ENCODE assay signal across 25 cellular contexts in the genomic region with DNA sequence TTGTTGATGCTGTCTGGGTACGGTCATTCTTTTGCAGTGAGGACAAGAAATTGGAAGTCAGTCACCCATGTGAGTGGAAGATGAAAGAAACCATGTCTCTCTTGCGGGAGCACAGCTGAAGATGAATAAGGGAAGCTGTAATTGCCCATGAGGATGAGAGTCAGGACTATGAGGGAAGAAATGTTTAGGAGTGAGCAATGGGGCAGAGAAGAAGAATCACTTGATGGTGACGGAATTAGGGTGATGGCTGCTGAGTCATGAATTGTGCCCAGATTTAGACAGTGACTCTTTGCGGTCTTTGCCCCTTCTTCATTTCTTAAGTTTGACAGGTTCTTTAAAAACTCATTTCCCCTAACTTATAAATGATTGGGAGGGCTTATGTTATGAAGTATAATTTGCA.
"Had no signal": no experiment of that assay in that cellular context is flagged by ENCODE, and none has a peak within 500 bp of the region (broad histone marks: within the 10 kb centered on the region; RNA-seq: fewer than 3 reads in every experiment).

No MANE protein-coding gene starts in this region.

- FAIRE-seq: endometrium had no signal

- H3K9me3 ChIP-seq: left ventricle myocardium inferior, transverse colon, uterus had no signal

- H2AFZ ChIP-seq: hepatocyte had no signal

- H3K4me2 ChIP-seq: hepatocyte, smooth muscle cell had no signal

- H3K27me3 Mint-ChIP-seq: dendritic cell treated with granulocyte-macrophage colony-stimulating factor and Interleukin-4, amounts not matched to agents 40 ng/mL and 50 ng/mL, for 4 days had no signal

- ATAC-seq: activated naive CD4-positive, alpha-beta T cell treated with anti-CD3 and anti-CD28 coated beads, Interleukin-2, amount 50 U/mL, for 72 hours; activated T-helper 17 cell treated with anti-CD3 and anti-CD28 coated beads, Interleukin-2, amount 50 U/mL, for 72 hours; natural killer cell; sciatic nerve; stimulated activated naive B cell treated with anti-CD40 and anti-IgM and Interleukin-4, amounts not matched to agents 10 μg/mL and 1 μg/mL and 100 μg/mL, for 72 hours; WTC11 had no signal

- H3K27ac ChIP-seq: brain microvascular endothelial cell, hepatocyte, left ventricle myocardium inferior, transverse colon, uterus had no signal

- DNase-seq: activated T-cell treated with anti-CD3 and anti-CD28 coated beads, Interleukin-2, amount 50 U/mL, for 1 hour; aorta; brain microvascular endothelial cell; caudate nucleus; effector CD4-positive, alpha-beta T cell; foreskin melanocyte; glutamatergic neuron; immature natural killer cell; left ventricle myocardium inferior; mammary epithelial cell; natural killer cell; stimulated activated CD4-positive, alpha-beta T cell treated with anti-CD3 and anti-CD28 coated beads, Interleukin-2, amount 100 ng/mL, for 48 hours; stimulated activated CD8-positive, alpha-beta memory T cell treated with anti-CD3 and anti-CD28 coated beads, Interleukin-4, amount 100 ng/mL, for 48 hours; stimulated activated naive B cell treated with anti-CD40 and anti-IgM and Interleukin-4, amounts not matched to agents 10 μg/mL and 1 μg/mL and 100 μg/mL, for 72 hours; transverse colon; uterus had no signal

- H3K79me2 ChIP-seq: hepatocyte had no signal

- H3K4me1 ChIP-seq: left ventricle myocardium inferior, transverse colon, uterus had no signal

- H3K27ac Mint-ChIP-seq: activated naive CD4-positive, alpha-beta T cell treated with anti-CD3 and anti-CD28 coated beads, Interleukin-2, amount 50 U/mL, for 72 hours; activated T-helper 17 cell treated with anti-CD3 and anti-CD28 coated beads, Interleukin-2, amount 50 U/mL, for 72 hours; dendritic cell treated with granulocyte-macrophage colony-stimulating factor and Interleukin-4, amounts not matched to agents 40 ng/mL and 50 ng/mL, for 4 days; immature natural killer cell; mesothelial cell of epicardium; natural killer cell; stimulated activated naive B cell treated with anti-CD40 and anti-IgM and Interleukin-4, amounts not matched to agents 10 μg/mL and 1 μg/mL and 100 μg/mL, for 72 hours; WTC11 had no signal

- H3K9me3 Mint-ChIP-seq: activated naive CD4-positive, alpha-beta T cell treated with anti-CD3 and anti-CD28 coated beads, Interleukin-2, amount 50 U/mL, for 72 hours; activated T-helper 17 cell treated with anti-CD3 and anti-CD28 coated beads, Interleukin-2, amount 50 U/mL, for 72 hours; natural killer cell; stimulated activated naive B cell treated with anti-CD40 and anti-IgM and Interleukin-4, amounts not matched to agents 10 μg/mL and 1 μg/mL and 100 μg/mL, for 72 hours had no signal

- H3K27me3 ChIP-seq: brain microvascular endothelial cell, hepatocyte, transverse colon, uterus had no signal

- H3K4me3 Mint-ChIP-seq: activated T-helper 17 cell treated with anti-CD3 and anti-CD28 coated beads, Interleukin-2, amount 50 U/mL, for 72 hours; dendritic cell treated with granulocyte-macrophage colony-stimulating factor and Interleukin-4, amounts not matched to agents 40 ng/mL and 50 ng/mL, for 4 days; immature natural killer cell; mesothelial cell of epicardium; natural killer cell; stimulated activated naive B cell treated with anti-CD40 and anti-IgM and Interleukin-4, amounts not matched to agents 10 μg/mL and 1 μg/mL and 100 μg/mL, for 72 hours; WTC11 had no signal

- H3K4me3 ChIP-seq: hepatocyte, left ventricle myocardium inferior, smooth muscle cell, transverse colon, uterus had no signal

- H3K4me1 Mint-ChIP-seq: activated T-helper 17 cell treated with anti-CD3 and anti-CD28 coated beads, Interleukin-2, amount 50 U/mL, for 72 hours; immature natural killer cell; mesothelial cell of epicardium; natural killer cell; stimulated activated naive B cell treated with anti-CD40 and anti-IgM and Interleukin-4, amounts not matched to agents 10 μg/mL and 1 μg/mL and 100 μg/mL, for 72 hours; WTC11 had no signal

- H3K36me3 Mint-ChIP-seq: activated naive CD4-positive, alpha-beta T cell treated with anti-CD3 and anti-CD28 coated beads, Interleukin-2, amount 50 U/mL, for 72 hours; immature natural killer cell; mesothelial cell of epicardium; natural killer cell; stimulated activated naive B cell treated with anti-CD40 and anti-IgM and Interleukin-4, amounts not matched to agents 10 μg/mL and 1 μg/mL and 100 μg/mL, for 72 hours had no signal

- H3K36me3 ChIP-seq: brain microvascular endothelial cell, left ventricle myocardium inferior, transverse colon, uterus had no signal
